2 cellular contexts compared by ENCODE assay signal in genomic region chr6:37442416-37443218, GRCh38.
TF ChIP-seq lines count a peak whose summit lies in the region.

No MANE protein-coding gene starts in this region.

TF ChIP-seq in liver, 16 proteins besides CTCF, POLR2A, EP300 and RAD21:
- peak; percentile 49 for TF ChIP-seq REST (IDR thresholded peaks at IDR 0.05)
- TF ChIP-seq YY1 (IDR thresholded peaks at IDR 0.05), result no peak
TF ChIP-seq in liver: peak in this region for 1.

TF ChIP-seq in HepG2, 621 proteins besides CTCF, POLR2A, EP300 and RAD21:
- TF ChIP-seq ZFP41 (CRISPR knock-in tag; IDR thresholded peaks at IDR 0.05; ENCODE audit: borderline replicate concordance) (no peak), ZSCAN25 (CRISPR knock-in tag; IDR thresholded peaks at IDR 0.05) (no peak), MYC (CRISPR knock-in tag; IDR thresholded peaks at IDR 0.05; ENCODE audit: borderline replicate concordance) (no peak), ZNF580 (CRISPR knock-in tag; IDR thresholded peaks at IDR 0.05; ENCODE audit: borderline replicate concordance, low read depth) (no peak), YY1 (IDR thresholded peaks at IDR 0.05; ENCODE audit: insufficient read depth, insufficient replicate concordance, low read depth, low read length) (no peak), ZSCAN21 (CRISPR knock-in tag; IDR thresholded peaks at IDR 0.05; ENCODE audit: borderline replicate concordance) (no peak), MLXIP (CRISPR knock-in tag; IDR thresholded peaks at IDR 0.05; ENCODE audit: borderline replicate concordance) (no peak), SNAPC4 (CRISPR knock-in tag; IDR thresholded peaks at IDR 0.05) (no peak), THAP8 (CRISPR knock-in tag; IDR thresholded peaks at IDR 0.05; ENCODE audit: borderline replicate concordance) (no peak), MAF1 (CRISPR knock-in tag; IDR thresholded peaks at IDR 0.05; ENCODE audit: borderline replicate concordance) (no peak), ZNF17 (CRISPR knock-in tag; IDR thresholded peaks at IDR 0.05) (no peak), ZNF639 (CRISPR knock-in tag; conservative IDR thresholded peaks at IDR 0.05) (no peak), PHF20 (CRISPR knock-in tag; IDR thresholded peaks at IDR 0.05) (no peak), ZNF597 (CRISPR knock-in tag; IDR thresholded peaks at IDR 0.05) (no peak), RFX5 (IDR thresholded peaks at IDR 0.05; ENCODE audit: low read depth, low read length) (no peak), ZNF543 (CRISPR knock-in tag; IDR thresholded peaks at IDR 0.05) (no peak), AGO2 (optimal IDR thresholded peaks at IDR 0.05; ENCODE audit: low read depth, low read length) (no peak), PLSCR1 (CRISPR knock-in tag; IDR thresholded peaks at IDR 0.05; ENCODE audit: borderline replicate concordance) (no peak)
